In the genomic region with DNA sequence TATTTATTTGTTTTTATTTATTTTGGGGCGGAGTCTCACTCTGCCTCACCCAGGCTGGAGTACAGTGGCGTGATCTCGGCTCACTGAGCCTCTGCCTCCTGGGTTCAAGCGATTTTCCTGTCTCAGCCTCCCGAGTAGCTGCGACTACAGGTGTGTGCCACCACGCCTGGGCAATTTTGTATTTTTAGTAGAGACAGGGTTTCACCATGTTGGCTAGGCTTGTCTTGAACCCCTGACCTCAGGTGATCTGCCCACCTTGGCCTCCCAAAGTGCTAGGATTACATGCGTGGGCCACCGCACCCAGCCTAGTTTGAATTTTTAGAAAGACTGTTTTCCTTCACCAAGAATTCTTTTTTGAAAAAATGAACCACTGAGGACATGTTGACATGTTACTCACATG, we compare ENCODE assay signal across 5 cellular contexts. TPM values are rescaled to one million over a fixed set of nuclear protein-coding genes. Genes with fewer than 3 reads are reported as not detected.
"Had no signal": no experiment of that assay in that cellular context is flagged by ENCODE, and none has a peak within 500 bp of the region (broad histone marks: within the 10 kb centered on the region; RNA-seq: fewer than 3 reads in every experiment).

No MANE protein-coding gene starts in this region.

RNA-seq across cellular contexts. Expression of a gene that starts 5.4 kb away (rescaled TPM):
- total RNA-seq: HepG2, HT-29, HT1080, IMR-90, K562 had no signal
